ENCODE assay signal across 23 cellular contexts in the genomic region with DNA sequence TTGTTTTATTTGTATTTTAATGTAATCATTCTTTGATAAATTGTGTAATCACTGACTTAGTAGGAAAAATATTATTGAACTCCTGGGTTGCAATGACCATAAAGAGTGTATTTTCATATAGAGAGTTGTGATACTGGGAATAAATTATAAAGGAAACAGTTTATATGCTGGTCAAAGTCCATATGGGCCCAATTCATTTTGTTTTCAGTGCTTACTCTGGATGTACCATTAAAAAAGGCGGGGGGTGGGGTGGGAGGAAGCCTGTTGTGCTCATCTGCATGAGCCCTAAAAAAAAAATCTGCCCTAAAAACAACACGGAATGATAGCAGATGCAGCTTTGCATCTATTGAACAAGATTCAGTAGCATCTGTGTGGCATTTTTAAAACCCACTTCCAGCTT.
DNase-seq lines count a peak whose midpoint lies in the region; ATAC-seq, FAIRE-seq and TF ChIP-seq lines count a peak whose summit lies in the region.
"Had no signal": no experiment of that assay in that cellular context is flagged by ENCODE, and none has a peak within 500 bp of the region (broad histone marks: within the 10 kb centered on the region; RNA-seq: fewer than 3 reads in every experiment).

No MANE protein-coding gene starts in this region.

- H3K36me3 ChIP-seq in small intestine (ENCODE audit: control insufficient read depth in 2 of 2, insufficient read depth in 2 of 2, low read length in 2 of 2) (no peaks in the 10 kb centered on the region), Karpas-422 (ENCODE audit: insufficient read depth, low read length) (no peaks in the 10 kb centered on the region), MM.1S (replicated peaks; ENCODE audit: insufficient read depth, low read length) (no peaks in the 10 kb centered on the region)

- H3K9me3 ChIP-seq in small intestine (ENCODE audit: control insufficient read depth, low read depth) (no peaks in the 10 kb centered on the region), Karpas-422 (ENCODE audit: low read length) (no peaks in the 10 kb centered on the region), MM.1S (replicated peaks; ENCODE audit: insufficient read depth, low read length) (no peaks in the 10 kb centered on the region)
- H3K9me3 ChIP-seq: BLaER1, Caco-2 had no signal

- no peak for FAIRE-seq in small intestine (lab: Jason Lieb, UNC)
- FAIRE-seq: GM12891, GM18507, H1 had no signal

- H3K79me2 ChIP-seq in Karpas-422 (ENCODE audit: low read length): no peaks in the 10 kb centered on the region
- no peaks in the 10 kb centered on the region for H3K79me2 ChIP-seq in MM.1S (ENCODE audit: low read length)

- H3K9ac ChIP-seq in Karpas-422 (ENCODE audit: low read length): no peak overlapping the region
- H3K9ac ChIP-seq in MM.1S (ENCODE audit: low read length): no peak overlapping the region
- H3K9ac ChIP-seq: BLaER1, GM23248 had no signal

- H4K20me1 ChIP-seq in Karpas-422 (ENCODE audit: insufficient read depth, low read depth, low read length): no peaks in the 10 kb centered on the region
- H4K20me1 ChIP-seq in MM.1S (ENCODE audit: insufficient read depth, low read length): no peaks in the 10 kb centered on the region

- H3K27me3 ChIP-seq in small intestine (ENCODE audit: control insufficient read depth in 2 of 2, insufficient read depth in 2 of 2, low read length in 2 of 2) (no peaks in the 10 kb centered on the region), Karpas-422 (ENCODE audit: low read length) (no peaks in the 10 kb centered on the region), MM.1S (replicated peaks; ENCODE audit: insufficient read depth, low read length) (no peaks in the 10 kb centered on the region)
- H3K27me3 ChIP-seq: BLaER1 had no signal

- H3K4me1 ChIP-seq in small intestine (ENCODE audit: control insufficient read depth in 2 of 2, insufficient read depth in 1 of 2, low read depth in 1 of 2, low read length in 1 of 2) (no peaks in the 10 kb centered on the region), Karpas-422 (ENCODE audit: low read length) (no peaks in the 10 kb centered on the region), MM.1S (ENCODE audit: low read length) (peaks cover 10% of the 10 kb centered on the region; the same call in 1 of the 2 replicates)
- H3K4me1 ChIP-seq: BLaER1, Caco-2 had no signal

- DNase-seq in DMS 273 (lab: John Stamatoyannopoulos, UW; ENCODE audit: unreplicated experiment) (peak; percentile 13), DMS 273 treated with DMSO at 0.1 percent for 48 hours (lab: John Stamatoyannopoulos, UW) (no peak), NCI-H69 (lab: John Stamatoyannopoulos, UW) (peak; percentile 52), left colon (peak in 1 of 2 donors; percentile 18), small intestine (peak; percentile 4), Karpas-422 (no peak), MM.1S (no peak)
- DNase-seq: Caco-2; CD4-positive, CD25-positive, alpha-beta regulatory T cell; CD8-positive, alpha-beta T cell; DMS53; DMS79 treated with DMSO at 0.1 percent for 48 hours; GF-D8; GM23248; H7; HCEC 1CT had no signal

- intact Hi-C loops in left colon (cut with DNase I, micrococcal nuclease): loop anchor here in 1 of 2 donors (10.0 kb wide), 1 partner anchor 253 kb away; no protein-coding TSS in a partner anchor

- H3F3A ChIP-seq in MM.1S (ENCODE audit: insufficient read depth, low read length): no peaks in the 10 kb centered on the region

- H3K4me2 ChIP-seq in Karpas-422 (ENCODE audit: low read depth, low read length, poor library complexity, severe bottlenecking): no peak overlapping the region
- H3K4me2 ChIP-seq in MM.1S (ENCODE audit: low read depth, low read length): no peak overlapping the region
- H3K4me2 ChIP-seq: BLaER1 had no signal

- no peaks in the 10 kb centered on the region for H3K9me2 ChIP-seq in Karpas-422 (replicated peaks; ENCODE audit: insufficient read depth, low read length)
- no peaks in the 10 kb centered on the region for H3K9me2 ChIP-seq in MM.1S (replicated peaks; ENCODE audit: insufficient read depth, low read length)

- peak; percentile 84 for ATAC-seq in left colon
- ATAC-seq in GM18909 (IDR thresholded peaks at IDR 0.05; ENCODE audit: poor library complexity, unreplicated experiment): no peak

- 33 to 69% (median 46%) methylated on average over 2 of the region's 2 CpGs for WGBS in small intestine, 3 donors

- no peak for TF ChIP-seq CTCF in MM.1S (IDR thresholded peaks at IDR 0.05; ENCODE audit: low read length)

- no peak overlapping the region for H3K27ac ChIP-seq in small intestine (ENCODE audit: low read depth in 1 of 2, low read length in 1 of 2)
- H3K27ac ChIP-seq in Karpas-422 (ENCODE audit: low read length): no peak overlapping the region
- no peak overlapping the region for H3K27ac ChIP-seq in MM.1S (ENCODE audit: low read length)
- H3K27ac ChIP-seq: 22Rv1, BLaER1, C4-2B, GM23248 had no signal

- H2AFZ ChIP-seq in Karpas-422 (ENCODE audit: low read length): no peak overlapping the region
- no peak overlapping the region for H2AFZ ChIP-seq in MM.1S (ENCODE audit: low read length)
- H2AFZ ChIP-seq: GM23248 had no signal

- H3K4me3 ChIP-seq in small intestine (ENCODE audit: low read depth in 1 of 2, low read length in 2 of 2) (no peak overlapping the region), Karpas-422 (ENCODE audit: low read length) (no peak overlapping the region), MM.1S (ENCODE audit: low read length) (no peak overlapping the region)
- H3K4me3 ChIP-seq: BLaER1, GM23248 had no signal

Comparison
In these comparisons a context has a peak if more than half of its experiments do, and no peak if none do; other contexts are left out.
1. DNase-seq: peak in DMS 273 (single experiment), NCI-H69 (single experiment) and small intestine (single experiment); none in DMS 273 treated with DMSO at 0.1 percent for 48 hours (single experiment), Karpas-422 (single experiment) and MM.1S (single experiment).